ENCODE assay signal across 19 cellular contexts in the genomic region with DNA sequence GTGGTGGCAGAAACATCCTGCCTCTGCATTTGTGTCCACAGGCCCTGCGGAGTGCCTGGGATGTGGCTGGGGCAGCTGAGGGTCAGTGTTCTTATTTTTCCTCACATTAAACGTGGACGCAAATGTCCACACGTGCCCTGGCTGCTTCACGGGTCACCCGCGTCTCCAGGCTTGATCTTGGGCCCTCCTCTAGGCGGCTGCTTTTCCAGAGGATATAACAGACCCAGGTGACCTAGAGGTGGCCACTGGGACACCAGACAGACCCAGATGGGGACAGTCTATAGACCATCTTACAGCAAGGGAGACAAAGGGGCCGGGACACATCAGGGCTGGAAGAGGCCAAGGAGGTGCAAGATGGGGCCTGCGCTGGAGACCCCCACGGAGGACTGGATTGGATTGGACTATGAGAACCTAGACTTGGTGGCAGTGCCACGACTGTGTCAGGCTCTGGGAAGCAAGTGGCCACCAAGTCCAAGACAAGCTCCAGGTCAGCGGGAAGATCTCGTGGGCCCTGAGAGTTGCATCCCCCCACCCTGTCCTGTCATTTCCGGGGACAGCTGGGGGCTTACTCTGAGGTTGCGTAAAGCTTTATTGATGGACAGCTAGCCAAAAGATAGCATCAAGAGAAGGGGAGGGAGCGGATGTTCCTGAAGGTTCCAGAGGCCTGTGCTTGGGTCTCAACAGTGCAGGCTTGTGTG. TPM values are rescaled to one million over a fixed set of nuclear protein-coding genes. Genes with fewer than 3 reads are reported as not detected.
A peak's percentile ranks its signal among the peaks of the same experiment; 100 is the strongest.
DNase-seq lines count a peak whose midpoint lies in the region; ATAC-seq and TF ChIP-seq lines count a peak whose summit lies in the region.
"Had no signal": no experiment of that assay in that cellular context is flagged by ENCODE, and none has a peak within 500 bp of the region (broad histone marks: within the 10 kb centered on the region; RNA-seq: fewer than 3 reads in every experiment).

No MANE protein-coding gene starts in this region.

- no peak overlapping the region for H2BK12ac ChIP-seq in H9 (ENCODE audit: insufficient read length, low read depth, low read length)

- H3K9me3 ChIP-seq in H9 (ENCODE audit: control insufficient read depth, low read depth, low read length), result no peaks in the 10 kb centered on the region

- peaks cover 3% of the 10 kb centered on the region for H3K79me1 ChIP-seq in H9 (ENCODE audit: insufficient read depth, low read depth, low read length, poor library complexity, severe bottlenecking)

- H3K23ac ChIP-seq in H9 (ENCODE audit: insufficient read length, low read depth, low read length), result no peak overlapping the region

- no peak overlapping the region for H2BK20ac ChIP-seq in H9 (ENCODE audit: low read depth, low read length, poor library complexity, severe bottlenecking)

- no peaks in the 10 kb centered on the region for H3K23me2 ChIP-seq in H9 (ENCODE audit: insufficient read length, low read depth, low read length, poor library complexity, severe bottlenecking)

- H3K9me3 Mint-ChIP-seq in H9 (peaks cover 0 to 2% of the 10 kb centered on the region in 2 experiments; a peak in 1 of 5 replicates), chondrocyte (ENCODE audit: low read depth) (no peaks in the 10 kb centered on the region)

- H3K4me1 Mint-ChIP-seq in H9 (peaks cover 57 to 61% of the 10 kb centered on the region in 2 experiments), chondrocyte (ENCODE audit: low read depth) (no peaks in the 10 kb centered on the region)
- H3K4me1 Mint-ChIP-seq: B cell had no signal

- H3K18ac ChIP-seq in H9 (ENCODE audit: insufficient read length, low read depth, low read length), result no peak overlapping the region

- H2BK15ac ChIP-seq in H9 (ENCODE audit: low read depth, low read length), result no peak overlapping the region

- no peak overlapping the region for H2AFZ ChIP-seq in H9 (ENCODE audit: low read length)
- H2AFZ ChIP-seq: GM23248 had no signal

- H3K14ac ChIP-seq in H9 (ENCODE audit: insufficient read depth, low read length), result no peak overlapping the region

- H4K20me1 ChIP-seq in H9 (ENCODE audit: control insufficient read depth, insufficient read depth, insufficient read length), result peaks cover 5% of the 10 kb centered on the region

- H3K9ac ChIP-seq in H9 (ENCODE audit: extremely low read depth, insufficient read length, low read length), result no peak overlapping the region
- H3K9ac ChIP-seq: GM23248 had no signal

- TF ChIP-seq CTCF in H9 (conservative IDR thresholded peaks at IDR 0.05) (no peak), chondrocyte (IDR thresholded peaks at IDR 0.05) (no peak)

- DNase-seq in H9 (no peak), chondrocyte (ENCODE audit: low spot score) (peak; percentile 61), left cardiac atrium (peak; percentile 11), posterior vena cava (ENCODE audit: low spot score) (peak; percentile 45), NCI-H748 treated with DMSO at 0.1 percent for 48 hours (lab: John Stamatoyannopoulos, UW) (no peak), NCI-H524 (lab: John Stamatoyannopoulos, UW) (no peak), Kasumi-1 (lab: John Stamatoyannopoulos, UW) (no peak)
- DNase-seq: DMS 273 treated with DMSO at 0.1 percent for 48 hours, DND-41, GM23248, NCI-H1105, NCI-H1694, NCI-H774, OCI-M1, SHP77 treated with DMSO at 0.1 percent for 48 hours had no signal

- no peak overlapping the region for H4K91ac ChIP-seq in H9 (ENCODE audit: insufficient read length, low read depth, low read length)

- no CpG with 5 or more reads among the region's 17 CpGs for WGBS in H9 (ENCODE audit: extremely low coverage, insufficient read length, low lambda C conversion rate)

- ATAC-seq in left cardiac atrium, result no peak
- ATAC-seq in GM21447 (IDR thresholded peaks at IDR 0.05; ENCODE audit: unreplicated experiment), result no peak
- ATAC-seq: HCT116 had no signal

- H3K27me3 Mint-ChIP-seq in H9 (ENCODE audit: low read depth), result peaks cover 7% of the 10 kb centered on the region
- H3K27me3 Mint-ChIP-seq in chondrocyte (ENCODE audit: low read depth), result peaks cover 41% of the 10 kb centered on the region

- peak overlapping the region in 2 of 3 experiments; percentile 82 to 84; a peak in 3 of 7 replicates for H3K27ac Mint-ChIP-seq in H9
- no peak overlapping the region for H3K27ac Mint-ChIP-seq in chondrocyte (ENCODE audit: unreplicated experiment)
- H3K27ac Mint-ChIP-seq: B cell had no signal

- no peak overlapping the region for H3T11ph ChIP-seq in H9 (ENCODE audit: low read length)

- H3K27me3 ChIP-seq in H9 (ENCODE audit: insufficient read depth, low read length), result no peaks in the 10 kb centered on the region

- H4K8ac ChIP-seq in H9 (replicated peaks; ENCODE audit: insufficient read length, low read depth, low read length), result no peak overlapping the region

- H3K27ac ChIP-seq in H9 (ENCODE audit: insufficient read length, low read depth, low read length), result no peak overlapping the region
- H3K27ac ChIP-seq: GM23248 had no signal

- intact Hi-C loops in left cardiac atrium (cut with DNase I) (no loop called here), posterior vena cava (cut with DNase I) (no loop called here)

- H2AK5ac ChIP-seq in H9 (ENCODE audit: insufficient read length, low read length), result no peak overlapping the region

- H4K5ac ChIP-seq in H9 (ENCODE audit: insufficient read length, low read depth, low read length), result no peak overlapping the region

- H3K4ac ChIP-seq in H9 (ENCODE audit: low read depth, low read length), result no peak overlapping the region

- H3K4me3 Mint-ChIP-seq in H9 (no peak overlapping the region), chondrocyte (ENCODE audit: unreplicated experiment) (no peak overlapping the region)
- H3K4me3 Mint-ChIP-seq: B cell had no signal

- H3K79me2 ChIP-seq in H9 (ENCODE audit: insufficient read depth, low read length), result no peaks in the 10 kb centered on the region; the same call in 1 of the 2 replicates

- peaks cover 3% of the 10 kb centered on the region; the same call in 1 of the 2 replicates for H3K4me1 ChIP-seq in H9 (ENCODE audit: insufficient read depth, low read length)

- H3K36me3 Mint-ChIP-seq in H9 (ENCODE audit: insufficient read depth in 1 of 3, low read depth in 3 of 3) (peaks cover 2 to 10% (median 2%) of the 10 kb centered on the region in 3 experiments; a peak in 5 of 7 replicates), chondrocyte (ENCODE audit: low read depth) (peaks cover 1% of the 10 kb centered on the region)

- H3K56ac ChIP-seq in H9 (ENCODE audit: insufficient read length, low read depth, low read length), result no peak overlapping the region

- no peak overlapping the region for H3K4me2 ChIP-seq in H9 (ENCODE audit: insufficient read depth, insufficient read length, low read length)

- H2BK5ac ChIP-seq in H9 (ENCODE audit: insufficient read length, low read length), result no peak overlapping the region

- no peak overlapping the region for H2BK120ac ChIP-seq in H9 (ENCODE audit: low read depth, low read length, poor library complexity, severe bottlenecking)

RNA-seq across cellular contexts. Expression of a gene that starts 6.9 kb away (rescaled TPM):
- total RNA-seq in H9 (2021) (69.4 and 70.5 TPM in 2 replicates), chondrocyte (0.44 to 3.3 TPM (median 2.3 TPM) in 3 replicates), left cardiac atrium (100 to 1,000 TPM; 174 to 175 TPM), posterior vena cava (10 to 100 TPM; 34.8 to 39.5 TPM)
- total RNA-seq: A172, B cell, GM23248 had no signal

RNA-seq across cellular contexts. Expression of a gene that starts 56.8 kb away (rescaled TPM):
- 27.4 and 28.9 TPM in 2 replicates for total RNA-seq in H9 (2021)
- total RNA-seq in chondrocyte, result 31.5 to 35.4 TPM (median 33.6 TPM) in 3 replicates
- 10 to 100 TPM; 38.4 to 45.9 TPM for total RNA-seq in left cardiac atrium
- 10 to 100 TPM; 30.6 to 39.5 TPM for total RNA-seq in posterior vena cava

Comparison
In these comparisons a context has a peak if more than half of its experiments do, and no peak if none do; other contexts are left out.
1. DNase-seq: peak in chondrocyte (single experiment), left cardiac atrium (single experiment) and posterior vena cava (single experiment); none in H9 (single experiment), NCI-H748 treated with DMSO at 0.1 percent for 48 hours (single experiment), NCI-H524 (0 of 2) and Kasumi-1 (0 of 2).